Comparison of ENCODE assay signal across 8 cellular contexts in genomic region chr17:50604470-50604869, GRCh38. TPM values are rescaled to one million over a fixed set of nuclear protein-coding genes. Genes with fewer than 3 reads are reported as not detected.
DNase-seq lines count a peak whose midpoint lies in the region; ATAC-seq, FAIRE-seq and TF ChIP-seq lines count a peak whose summit lies in the region.
"Had no signal": no experiment of that assay in that cellular context is flagged by ENCODE, and none has a peak within 500 bp of the region (broad histone marks: within the 10 kb centered on the region; RNA-seq: fewer than 3 reads in every experiment).

No MANE protein-coding gene starts in this region.

- no peak overlapping the region for H3K27ac ChIP-seq in HepG2 (ENCODE audit: extremely low read length, insufficient read depth, low read length)
- H3K27ac ChIP-seq in vagina: peak overlapping the region; percentile 76
- no peak overlapping the region for H3K27ac ChIP-seq in small intestine (ENCODE audit: low read depth in 1 of 2, low read length in 1 of 2)

- POLR2A ChIA-PET in HepG2 (lab: Yijun Ruan, JAX): interaction anchor here (1.3 kb wide), 1 partner anchor 22 kb away, joined by 3 read pairs; no protein-coding TSS in a partner anchor

- no TSS peak for BruUV-seq in HepG2 (replicated peaks; lab: Mats Ljungman, UMichigan)

- no peak overlapping the region for H3K9ac ChIP-seq in HepG2 (ENCODE audit: insufficient read depth, low read depth, low read length)

- H3K4me3 ChIP-seq in cardiac fibroblast (replicated peaks in 1 of 2; ENCODE audit: low read depth in 2 of 2, low read length in 2 of 2) (no peak overlapping the region), HepG2 (replicated peaks in 1 of 3; ENCODE audit: insufficient read depth in 1 of 3, low read depth in 2 of 3, low read length in 3 of 3) (no peak overlapping the region; a peak in 1 of 6 replicates), vagina (peak overlapping the region in 1 of 2 donors; percentile 27), small intestine (ENCODE audit: low read depth in 1 of 2, low read length in 2 of 2) (no peak overlapping the region)

- H3K36me3 ChIP-seq in HepG2 (replicated peaks in 1 of 2; ENCODE audit: control insufficient read depth in 1 of 2, insufficient read depth in 2 of 2, low read length in 2 of 2) (no peaks in the 10 kb centered on the region), vagina (no peaks in the 10 kb centered on the region), small intestine (ENCODE audit: control insufficient read depth in 2 of 2, insufficient read depth in 2 of 2, low read length in 2 of 2) (no peaks in the 10 kb centered on the region)

- H3K27me3 ChIP-seq in HepG2 (ENCODE audit: control insufficient read depth in 1 of 2, insufficient read depth in 2 of 2, low read length in 2 of 2) (peaks cover 38 to 99% of the 10 kb centered on the region in 2 experiments; a peak in 4 of 5 replicates), vagina (no peaks in the 10 kb centered on the region), small intestine (ENCODE audit: control insufficient read depth in 2 of 2, insufficient read depth in 2 of 2, low read length in 2 of 2) (no peaks in the 10 kb centered on the region)

- no peak for TF ChIP-seq CTCF in cardiac fibroblast (IDR thresholded peaks at IDR 0.05; ENCODE audit: low read depth, low read length)
- TF ChIP-seq CTCF in HepG2 (CRISPR knock-in tag; IDR thresholded peaks at IDR 0.05): no peak
- no peak for TF ChIP-seq CTCF in vagina (IDR thresholded peaks at IDR 0.05)

- no peak for TF ChIP-seq EP300 in HepG2 (IDR thresholded peaks at IDR 0.05; ENCODE audit: low read depth in 2 of 2, low read length in 2 of 2)
- no peak for TF ChIP-seq EP300 in HepG2 (CRISPR knock-in tag; IDR thresholded peaks at IDR 0.05; ENCODE audit: borderline replicate concordance)

- H3K9me3 ChIP-seq in HepG2 (ENCODE audit: low read length): no peaks in the 10 kb centered on the region
- H3K9me3 ChIP-seq in vagina: no peaks in the 10 kb centered on the region
- H3K9me3 ChIP-seq in small intestine (ENCODE audit: control insufficient read depth, low read depth): no peaks in the 10 kb centered on the region

- H3K4me1 ChIP-seq in HepG2 (ENCODE audit: insufficient read depth, low read length) (no peaks in the 10 kb centered on the region), vagina (peaks cover 31% of the 10 kb centered on the region), small intestine (ENCODE audit: control insufficient read depth in 2 of 2, insufficient read depth in 1 of 2, low read depth in 1 of 2, low read length in 1 of 2) (no peaks in the 10 kb centered on the region)

- intact Hi-C loops in HepG2 (cut with micrococcal nuclease; ENCODE audit: unreplicated experiment) (no loop called here), vagina (cut with DNase I) (no loop called here)

- no peaks in the 10 kb centered on the region for H4K20me1 ChIP-seq in HepG2 (ENCODE audit: insufficient read depth, low read length)

- H3K79me2 ChIP-seq in HepG2 (ENCODE audit: insufficient read depth, low read length): no peaks in the 10 kb centered on the region

- CTCF ChIA-PET in HepG2 (lab: Yijun Ruan, JAX; ENCODE audit: low intra/inter-chr PET ratio, low total read pairs): no interaction called here

- 0% methylated on average over 3 of the region's 15 CpGs for WGBS in HepG2 (ENCODE audit: low lambda C conversion rate)
- 29 to 60% (median 37%) methylated on average over 15 of the region's 15 CpGs for WGBS in small intestine, 3 donors

- FAIRE-seq in HepG2 (lab: Jason Lieb, UNC): no peak
- no peak for FAIRE-seq in small intestine (lab: Jason Lieb, UNC)

- no peak for TF ChIP-seq RAD21 in HepG2 (CRISPR knock-in tag; IDR thresholded peaks at IDR 0.05)

- no peak overlapping the region for H3K4me2 ChIP-seq in HepG2 (ENCODE audit: low read depth, low read length)

- in situ Hi-C loops in HepG2 (cut with HindIII; ENCODE audit: extremely low pct_ligation_motif_present, low pct_unique_long_range_greater_than_20kb): no loop called here

- DNase-seq in NCI-H2029 (lab: John Stamatoyannopoulos, UW) (peak; percentile 57), cardiac fibroblast (ENCODE audit: low read depth in 2 of 2) (peak; percentile 20 to 94), HepG2 (ENCODE audit: low spot score) (no peak), vagina (ENCODE audit: extremely low spot score in 2 of 2) (no peak), activated gamma-delta T cell treated with Interleukin-2 at 50 U/mL for 16 hours (no peak), NOMO-1 treated with DMSO at 0.1 percent for 48 hours (lab: John Stamatoyannopoulos, UW; ENCODE audit: unreplicated experiment) (no peak), small intestine (no peak)

- ATAC-seq in HepG2: peak; percentile 47

- no peak for TF ChIP-seq POLR2A in HepG2 (IDR thresholded peaks at IDR 0.05; ENCODE audit: insufficient read depth in 1 of 2, low read depth in 2 of 2, low read length in 2 of 2)
- no peak for TF ChIP-seq POLR2A in vagina (IDR thresholded peaks at IDR 0.05)

- no peak overlapping the region for H2AFZ ChIP-seq in HepG2 (ENCODE audit: low read length)

RNA-seq across cellular contexts. Expression of gene ABCC3, which starts 30.2 kb away (rescaled TPM):
- total RNA-seq in HepG2 (2016; rRNA removed; fragmentation: Illumina TruSeq; extraction: Trizol) (18.0 and 25.2 TPM in 2 replicates), vagina (47.6 TPM)
- 13.3 and 13.8 TPM in 2 replicates for total RNA-seq in HepG2 (2016; cell fraction: cytosol; rRNA removed; fragmentation: Illumina TruSeq; extraction: Trizol; ENCODE audit: low read depth)
- total RNA-seq in HepG2 (2016; cell fraction: insoluble cytoplasmic fraction; rRNA removed; fragmentation: Illumina TruSeq; extraction: Trizol): 14.4 and 28.1 TPM in 2 replicates
- total RNA-seq in HepG2 (2016; cell fraction: membrane; rRNA removed; fragmentation: Illumina TruSeq; extraction: Trizol): 23.1 and 25.2 TPM in 2 replicates
- 38.6 and 38.7 TPM in 2 replicates for total RNA-seq in HepG2 (2016; cell fraction: nucleus; rRNA removed; fragmentation: Illumina TruSeq; extraction: Trizol)
- polyA plus RNA-seq in HepG2 (2011; rRNA removed) (50.5 and 50.7 TPM in 2 replicates), small intestine (100 to 1,000 TPM in 1 of 3 donors, 10 to 100 TPM in 2; 36.7 to 131 (median 99.3) TPM)
- polyA plus RNA-seq in HepG2 (2011; cell fraction: cytosol; rRNA removed): 19.0 and 24.0 TPM in 2 replicates
- polyA plus RNA-seq in HepG2 (2011; cell fraction: nucleus; rRNA removed): 331 and 391 TPM in 2 replicates
- 15.7 and 38.4 TPM in 2 replicates for polyA plus RNA-seq in HepG2 (2012)
- 15.1 and 15.9 TPM in 2 replicates for polyA plus RNA-seq in HepG2 (2016; cell fraction: cytosol; fragmentation: Illumina TruSeq; extraction: Trizol; ENCODE audit: low read depth)
- 17.3 and 21.5 TPM in 2 replicates for polyA plus RNA-seq in HepG2 (2016; cell fraction: insoluble cytoplasmic fraction; fragmentation: Illumina TruSeq; extraction: Trizol; ENCODE audit: low read depth)
- polyA plus RNA-seq in HepG2 (2016; cell fraction: membrane; fragmentation: Illumina TruSeq; extraction: Trizol; ENCODE audit: low read depth): 23.7 and 24.5 TPM in 2 replicates
- 84.3 and 87.4 TPM in 2 replicates for polyA plus RNA-seq in HepG2 (2016; cell fraction: nucleus; fragmentation: Illumina TruSeq; extraction: Trizol; ENCODE audit: insufficient read depth, low read depth)
- polyA minus RNA-seq in HepG2 (2011; rRNA and poly(A)+ RNA removed; ENCODE audit: low replicate concordance): 73.4 and 78.1 TPM in 2 replicates
- 10.9 and 17.8 TPM in 2 replicates for polyA minus RNA-seq in HepG2 (2011; cell fraction: cytosol; rRNA and poly(A)+ RNA removed)
- polyA minus RNA-seq in HepG2 (2011; cell fraction: nucleus; rRNA and poly(A)+ RNA removed): 61.9 and 63.1 TPM in 2 replicates

RNA-seq across cellular contexts. Expression of gene CACNA1G, which starts 44.0 kb away (rescaled TPM):
- total RNA-seq in HepG2 (2016; rRNA removed; fragmentation: Illumina TruSeq; extraction: Trizol) (0.02 TPM in 1 of 2 replicates, not detected in the other), vagina (4.9 TPM)
- total RNA-seq in HepG2 (2016; cell fraction: cytosol; rRNA removed; fragmentation: Illumina TruSeq; extraction: Trizol; ENCODE audit: low read depth): not detected in 2 replicates
- not detected in 2 replicates for total RNA-seq in HepG2 (2016; cell fraction: insoluble cytoplasmic fraction; rRNA removed; fragmentation: Illumina TruSeq; extraction: Trizol)
- total RNA-seq in HepG2 (2016; cell fraction: membrane; rRNA removed; fragmentation: Illumina TruSeq; extraction: Trizol): not detected in 2 replicates
- total RNA-seq in HepG2 (2016; cell fraction: nucleus; rRNA removed; fragmentation: Illumina TruSeq; extraction: Trizol): not detected in 2 replicates
- polyA plus RNA-seq in HepG2 (2011; rRNA removed) (0.01 TPM in 1 of 2 replicates, not detected in the other), small intestine (under 1 TPM in 1 of 3 donors, not detected in 2; 0.03 TPM)
- 0.01 TPM in 1 of 2 replicates, not detected in the other for polyA plus RNA-seq in HepG2 (2011; cell fraction: cytosol; rRNA removed)
- 0.02 and 0.08 TPM in 2 replicates for polyA plus RNA-seq in HepG2 (2011; cell fraction: nucleus; rRNA removed)
- polyA plus RNA-seq in HepG2 (2012): not detected in 2 replicates
- not detected in 2 replicates for polyA plus RNA-seq in HepG2 (2016; cell fraction: cytosol; fragmentation: Illumina TruSeq; extraction: Trizol; ENCODE audit: low read depth)
- polyA plus RNA-seq in HepG2 (2016; cell fraction: insoluble cytoplasmic fraction; fragmentation: Illumina TruSeq; extraction: Trizol; ENCODE audit: low read depth): not detected in 2 replicates
- polyA plus RNA-seq in HepG2 (2016; cell fraction: membrane; fragmentation: Illumina TruSeq; extraction: Trizol; ENCODE audit: low read depth): not detected in 2 replicates
- not detected in 2 replicates for polyA plus RNA-seq in HepG2 (2016; cell fraction: nucleus; fragmentation: Illumina TruSeq; extraction: Trizol; ENCODE audit: insufficient read depth, low read depth)
- not detected in 2 replicates for polyA minus RNA-seq in HepG2 (2011; rRNA and poly(A)+ RNA removed; ENCODE audit: low replicate concordance)
- not detected in 2 replicates for polyA minus RNA-seq in HepG2 (2011; cell fraction: cytosol; rRNA and poly(A)+ RNA removed)
- not detected in 2 replicates for polyA minus RNA-seq in HepG2 (2011; cell fraction: nucleus; rRNA and poly(A)+ RNA removed)
- polyA plus RNA-seq: IgD-negative memory B cell had no signal

RNA-seq across cellular contexts. Expression of gene SPATA20, which starts 57.5 kb away (rescaled TPM):
- total RNA-seq in HepG2 (2016; rRNA removed; fragmentation: Illumina TruSeq; extraction: Trizol): 35.7 and 64.8 TPM in 2 replicates
- 38.7 and 45.5 TPM in 2 replicates for total RNA-seq in HepG2 (2016; cell fraction: cytosol; rRNA removed; fragmentation: Illumina TruSeq; extraction: Trizol; ENCODE audit: low read depth)
- total RNA-seq in HepG2 (2016; cell fraction: insoluble cytoplasmic fraction; rRNA removed; fragmentation: Illumina TruSeq; extraction: Trizol): 31.6 and 65.5 TPM in 2 replicates
- total RNA-seq in HepG2 (2016; cell fraction: membrane; rRNA removed; fragmentation: Illumina TruSeq; extraction: Trizol): 64.2 and 68.5 TPM in 2 replicates
- total RNA-seq in HepG2 (2016; cell fraction: nucleus; rRNA removed; fragmentation: Illumina TruSeq; extraction: Trizol): 65.8 and 68.8 TPM in 2 replicates
- 36.1 and 38.1 TPM in 2 replicates for polyA plus RNA-seq in HepG2 (2011; rRNA removed)
- 16.3 and 29.3 TPM in 2 replicates for polyA plus RNA-seq in HepG2 (2011; cell fraction: cytosol; rRNA removed)
- polyA plus RNA-seq in HepG2 (2011; cell fraction: nucleus; rRNA removed): 301 and 348 TPM in 2 replicates
- 22.4 and 25.0 TPM in 2 replicates for polyA plus RNA-seq in HepG2 (2012)
- polyA plus RNA-seq in HepG2 (2016; cell fraction: cytosol; fragmentation: Illumina TruSeq; extraction: Trizol; ENCODE audit: low read depth): 38.7 and 44.0 TPM in 2 replicates
- 36.7 and 39.9 TPM in 2 replicates for polyA plus RNA-seq in HepG2 (2016; cell fraction: insoluble cytoplasmic fraction; fragmentation: Illumina TruSeq; extraction: Trizol; ENCODE audit: low read depth)
- 62.1 and 66.1 TPM in 2 replicates for polyA plus RNA-seq in HepG2 (2016; cell fraction: membrane; fragmentation: Illumina TruSeq; extraction: Trizol; ENCODE audit: low read depth)
- polyA plus RNA-seq in HepG2 (2016; cell fraction: nucleus; fragmentation: Illumina TruSeq; extraction: Trizol; ENCODE audit: insufficient read depth, low read depth): 150 and 152 TPM in 2 replicates
- 11.3 and 57.4 TPM in 2 replicates for polyA minus RNA-seq in HepG2 (2011; rRNA and poly(A)+ RNA removed; ENCODE audit: low replicate concordance)
- 12.1 and 17.9 TPM in 2 replicates for polyA minus RNA-seq in HepG2 (2011; cell fraction: cytosol; rRNA and poly(A)+ RNA removed)
- polyA minus RNA-seq in HepG2 (2011; cell fraction: nucleus; rRNA and poly(A)+ RNA removed): 52.6 and 68.2 TPM in 2 replicates
- 73.4 TPM for total RNA-seq in vagina
- 10 to 100 TPM in 2 of 3 donors, 1 to 10 TPM in 1; 7.0 to 26.6 (median 20.6) TPM for polyA plus RNA-seq in small intestine

Comparison
In these comparisons a context has a peak if more than half of its experiments do, and no peak if none do; other contexts are left out.
1. DNase-seq: peak in NCI-H2029 (single experiment) and cardiac fibroblast (2 of 2); none in HepG2 (single experiment), vagina (0 of 2), activated gamma-delta T cell treated with Interleukin-2 at 50 U/mL for 16 hours (single experiment), NOMO-1 treated with DMSO at 0.1 percent for 48 hours (single experiment) and small intestine (single experiment).